1 cellular context compared by ENCODE assay signal in the genomic region with DNA sequence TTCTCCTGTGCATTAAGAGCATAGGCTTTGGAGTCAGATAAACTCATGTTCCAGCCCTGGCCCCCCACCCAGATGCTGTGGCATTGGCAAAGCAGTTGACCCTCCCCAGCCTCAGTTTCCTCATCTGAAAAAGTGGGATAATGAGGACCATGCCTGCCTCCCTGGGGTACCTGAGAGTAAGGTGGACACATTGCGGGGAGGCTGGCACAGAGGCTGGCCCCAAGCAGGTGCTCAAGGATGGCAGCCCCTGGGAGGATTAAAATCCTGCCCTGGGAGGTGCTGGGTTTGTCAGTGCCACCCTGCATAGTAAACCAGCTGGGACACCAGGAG.
TF ChIP-seq lines count a peak whose summit lies in the region.

No MANE protein-coding gene starts in this region.

TF ChIP-seq in HepG2, 621 proteins besides CTCF, POLR2A, EP300 and RAD21 (continued from another document):
- TF ChIP-seq, protein P1, sequence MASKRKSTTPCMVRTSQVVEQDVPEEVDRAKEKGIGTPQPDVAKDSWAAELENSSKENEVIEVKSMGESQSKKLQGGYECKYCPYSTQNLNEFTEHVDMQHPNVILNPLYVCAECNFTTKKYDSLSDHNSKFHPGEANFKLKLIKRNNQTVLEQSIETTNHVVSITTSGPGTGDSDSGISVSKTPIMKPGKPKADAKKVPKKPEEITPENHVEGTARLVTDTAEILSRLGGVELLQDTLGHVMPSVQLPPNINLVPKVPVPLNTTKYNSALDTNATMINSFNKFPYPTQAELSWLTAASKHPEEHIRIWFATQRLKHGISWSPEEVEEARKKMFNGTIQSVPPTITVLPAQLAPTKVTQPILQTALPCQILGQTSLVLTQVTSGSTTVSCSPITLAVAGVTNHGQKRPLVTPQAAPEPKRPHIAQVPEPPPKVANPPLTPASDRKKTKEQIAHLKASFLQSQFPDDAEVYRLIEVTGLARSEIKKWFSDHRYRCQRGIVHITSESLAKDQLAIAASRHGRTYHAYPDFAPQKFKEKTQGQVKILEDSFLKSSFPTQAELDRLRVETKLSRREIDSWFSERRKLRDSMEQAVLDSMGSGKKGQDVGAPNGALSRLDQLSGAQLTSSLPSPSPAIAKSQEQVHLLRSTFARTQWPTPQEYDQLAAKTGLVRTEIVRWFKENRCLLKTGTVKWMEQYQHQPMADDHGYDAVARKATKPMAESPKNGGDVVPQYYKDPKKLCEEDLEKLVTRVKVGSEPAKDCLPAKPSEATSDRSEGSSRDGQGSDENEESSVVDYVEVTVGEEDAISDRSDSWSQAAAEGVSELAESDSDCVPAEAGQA (IDR thresholded peaks at IDR 0.05; ENCODE audit: low read depth): no peak
- TF ChIP-seq, protein P1 (CRISPR knock-in tag; IDR thresholded peaks at IDR 0.05; ENCODE audit: borderline replicate concordance): no peak
- TF ChIP-seq, protein P2, sequence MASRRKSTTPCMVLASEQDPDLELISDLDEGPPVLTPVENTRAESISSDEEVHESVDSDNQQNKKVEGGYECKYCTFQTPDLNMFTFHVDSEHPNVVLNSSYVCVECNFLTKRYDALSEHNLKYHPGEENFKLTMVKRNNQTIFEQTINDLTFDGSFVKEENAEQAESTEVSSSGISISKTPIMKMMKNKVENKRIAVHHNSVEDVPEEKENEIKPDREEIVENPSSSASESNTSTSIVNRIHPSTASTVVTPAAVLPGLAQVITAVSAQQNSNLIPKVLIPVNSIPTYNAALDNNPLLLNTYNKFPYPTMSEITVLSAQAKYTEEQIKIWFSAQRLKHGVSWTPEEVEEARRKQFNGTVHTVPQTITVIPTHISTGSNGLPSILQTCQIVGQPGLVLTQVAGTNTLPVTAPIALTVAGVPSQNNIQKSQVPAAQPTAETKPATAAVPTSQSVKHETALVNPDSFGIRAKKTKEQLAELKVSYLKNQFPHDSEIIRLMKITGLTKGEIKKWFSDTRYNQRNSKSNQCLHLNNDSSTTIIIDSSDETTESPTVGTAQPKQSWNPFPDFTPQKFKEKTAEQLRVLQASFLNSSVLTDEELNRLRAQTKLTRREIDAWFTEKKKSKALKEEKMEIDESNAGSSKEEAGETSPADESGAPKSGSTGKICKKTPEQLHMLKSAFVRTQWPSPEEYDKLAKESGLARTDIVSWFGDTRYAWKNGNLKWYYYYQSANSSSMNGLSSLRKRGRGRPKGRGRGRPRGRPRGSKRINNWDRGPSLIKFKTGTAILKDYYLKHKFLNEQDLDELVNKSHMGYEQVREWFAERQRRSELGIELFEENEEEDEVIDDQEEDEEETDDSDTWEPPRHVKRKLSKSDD (CRISPR knock-in tag; IDR thresholded peaks at IDR 0.05; ENCODE audit: low read depth): 0 out of 2 replicates have a peak, but pooled peaks have one; percentile 8
- TF ChIP-seq, protein P3, sequence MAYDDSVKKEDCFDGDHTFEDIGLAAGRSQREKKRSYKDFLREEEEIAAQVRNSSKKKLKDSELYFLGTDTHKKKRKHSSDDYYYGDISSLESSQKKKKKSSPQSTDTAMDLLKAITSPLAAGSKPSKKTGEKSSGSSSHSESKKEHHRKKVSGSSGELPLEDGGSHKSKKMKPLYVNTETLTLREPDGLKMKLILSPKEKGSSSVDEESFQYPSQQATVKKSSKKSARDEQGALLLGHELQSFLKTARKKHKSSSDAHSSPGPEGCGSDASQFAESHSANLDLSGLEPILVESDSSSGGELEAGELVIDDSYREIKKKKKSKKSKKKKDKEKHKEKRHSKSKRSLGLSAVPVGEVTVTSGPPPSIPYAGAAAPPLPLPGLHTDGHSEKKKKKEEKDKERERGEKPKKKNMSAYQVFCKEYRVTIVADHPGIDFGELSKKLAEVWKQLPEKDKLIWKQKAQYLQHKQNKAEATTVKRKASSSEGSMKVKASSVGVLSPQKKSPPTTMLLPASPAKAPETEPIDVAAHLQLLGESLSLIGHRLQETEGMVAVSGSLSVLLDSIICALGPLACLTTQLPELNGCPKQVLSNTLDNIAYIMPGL (CRISPR knock-in tag; IDR thresholded peaks at IDR 0.05; ENCODE audit: borderline replicate concordance in 1 of 2, low read depth in 1 of 2): peak in 1 of 2 experiments; percentile 16; a peak in 1 of 4 replicates
- TF ChIP-seq ZNF598 (CRISPR knock-in tag; IDR thresholded peaks at IDR 0.05; ENCODE audit: borderline replicate concordance) (0 out of 2 replicates have a peak, but pooled peaks have one; percentile 16), SP2 (CRISPR knock-in tag; IDR thresholded peaks at IDR 0.05) (0 out of 2 replicates have a peak, but pooled peaks have one; percentile 3), NFE2L1 (CRISPR knock-in tag; IDR thresholded peaks at IDR 0.05; ENCODE audit: borderline replicate concordance) (no peak; the same call in 1 of the 2 replicates), CREB1 (IDR thresholded peaks at IDR 0.05) (no peak), CREB1 (CRISPR knock-in tag; IDR thresholded peaks at IDR 0.05) (no peak)
- TF ChIP-seq, protein P4, sequence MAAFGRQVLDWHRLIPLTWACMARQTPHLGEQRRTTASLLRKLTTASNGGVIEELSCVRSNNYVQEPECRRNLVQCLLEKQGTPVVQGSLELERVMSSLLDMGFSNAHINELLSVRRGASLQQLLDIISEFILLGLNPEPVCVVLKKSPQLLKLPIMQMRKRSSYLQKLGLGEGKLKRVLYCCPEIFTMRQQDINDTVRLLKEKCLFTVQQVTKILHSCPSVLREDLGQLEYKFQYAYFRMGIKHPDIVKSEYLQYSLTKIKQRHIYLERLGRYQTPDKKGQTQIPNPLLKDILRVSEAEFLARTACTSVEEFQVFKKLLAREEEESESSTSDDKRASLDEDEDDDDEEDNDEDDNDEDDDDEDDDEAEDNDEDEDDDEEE (CRISPR knock-in tag; IDR thresholded peaks at IDR 0.05): peak; percentile 69; the same call in 1 of the 2 replicates
